ENCODE assay signal across 16 cellular contexts in genomic region chr12:53966070-53966384, GRCh38. TPM values are rescaled to one million over a fixed set of nuclear protein-coding genes. Genes with fewer than 3 reads are reported as not detected.
A peak's percentile ranks its signal among the peaks of the same experiment; 100 is the strongest.
DNase-seq lines count a peak whose midpoint lies in the region; ATAC-seq and TF ChIP-seq lines count a peak whose summit lies in the region.
"Had no signal": no experiment of that assay in that cellular context is flagged by ENCODE, and none has a peak within 500 bp of the region (broad histone marks: within the 10 kb centered on the region; RNA-seq: fewer than 3 reads in every experiment).

No MANE protein-coding gene starts in this region.

- no peak for TF ChIP-seq EP300 in SK-N-SH (IDR thresholded peaks at IDR 0.05; ENCODE audit: borderline replicate concordance in 1 of 2, low read depth in 1 of 2, low read length in 1 of 2)

- H3K9ac ChIP-seq in SK-N-SH (no peak overlapping the region), neuronal stem cell (ENCODE audit: low read depth, low read length, poor library complexity) (no peak overlapping the region)

- H3F3A ChIP-seq in SK-N-SH (replicated peaks; ENCODE audit: insufficient read depth), result no peaks in the 10 kb centered on the region

- H2BK12ac ChIP-seq in neuronal stem cell (ENCODE audit: low read length), result no peak overlapping the region

- H3K23ac ChIP-seq in neuronal stem cell (ENCODE audit: low read depth, low read length, poor library complexity), result no peak overlapping the region

- no peak for TF ChIP-seq POLR2A in lower leg skin (IDR thresholded peaks at IDR 0.05)

- WGBS in SK-N-SH (ENCODE audit: low lambda C conversion rate), result 15% methylated on average over 16 of the region's 16 CpGs
- 37 to 57% methylated on average over 16 of the region's 16 CpGs for whole genome bisulfite sequencing in lower leg skin, 2 donors
- WGBS in neuronal stem cell (ENCODE audit: extremely low coverage in 2 of 2, insufficient read length in 2 of 2, insufficient replicate concordance in 1 of 2), 2 donors, result no CpG with 5 or more reads among the region's 16 CpGs

- no peak overlapping the region for H2BK120ac ChIP-seq in neuronal stem cell (ENCODE audit: low read depth, low read length)

- no peak for TF ChIP-seq CTCF in SK-N-SH (IDR thresholded peaks at IDR 0.05)
- TF ChIP-seq CTCF in Panc1 (IDR thresholded peaks at IDR 0.05), result no peak
- TF ChIP-seq CTCF in lower leg skin (IDR thresholded peaks at IDR 0.05), result no peak

- no TSS peak for BruUV-seq in Panc1 (replicated peaks; lab: Mats Ljungman, UMichigan)

- no peak for DNase-seq in SK-N-SH
- no peak for DNase-seq in Panc1 (ENCODE audit: low read depth, low spot score)
- no peak for DNase-seq in lower leg skin (ENCODE audit: low spot score in 2 of 2)
- DNase-seq in stimulated activated effector memory CD8-positive, alpha-beta T cell treated with anti-CD3 and anti-CD28 coated beads, Interleukin-12 subunit alpha, Interleukin-12 subunit beta, amount 100 ng/mL, for 72 hours (ENCODE audit: low spot score in 2 of 2), result no peak
- DNase-seq in neuronal stem cell (ENCODE audit: low spot score), result no peak
- no peak for DNase-seq in MG63
- DNase-seq: activated B cell treated with CpG ODN at 0.5 μM for 24 hours, DMS153, NCI-H2081 treated with DMSO at 0.1 percent for 48 hours, sigmoid colon had no signal

- no peak overlapping the region for H3K14ac ChIP-seq in neuronal stem cell (ENCODE audit: low read length)

- H3K9me3 ChIP-seq in SK-N-SH (no peaks in the 10 kb centered on the region), Panc1 (ENCODE audit: control insufficient read depth, insufficient read depth, low read depth, low read length) (no peaks in the 10 kb centered on the region), neuronal stem cell (replicated peaks in 1 of 2; ENCODE audit: control insufficient read depth in 2 of 2, insufficient read depth in 1 of 2, low read depth in 1 of 2, low read length in 2 of 2) (peaks cover 0 to 5% of the 10 kb centered on the region in 2 donors), MG63 (no peaks in the 10 kb centered on the region)
- H3K9me3 ChIP-seq: ascending aorta, sigmoid colon, thoracic aorta had no signal

- H3K4me3 Mint-ChIP-seq in stimulated activated effector memory CD8-positive, alpha-beta T cell treated with anti-CD3 and anti-CD28 coated beads, Interleukin-12 subunit alpha, Interleukin-12 subunit beta, amount 100 ng/mL, for 72 hours, result peak overlapping the region; percentile 27
- H3K4me3 Mint-ChIP-seq: dendritic cell treated with granulocyte-macrophage colony-stimulating factor and Interleukin-4, amounts not matched to agents 40 ng/mL and 50 ng/mL, for 4 days had no signal

- H3K79me2 ChIP-seq in SK-N-SH (ENCODE audit: insufficient read depth), result no peaks in the 10 kb centered on the region

- CTCF ChIA-PET in SK-N-SH (lab: Yijun Ruan, JAX) (interaction anchor here (0.7 to 12.7 kb wide), 6 partner anchors 10 to 434 kb away, joined by 3 to 134 read pairs (median 4); partner anchors contain the start of gene HOXC10), Panc1 (lab: Charles Lee) (no interaction called here)

- H3K9me3 Mint-ChIP-seq in stimulated activated effector memory CD8-positive, alpha-beta T cell treated with anti-CD3 and anti-CD28 coated beads, Interleukin-12 subunit alpha, Interleukin-12 subunit beta, amount 100 ng/mL, for 72 hours, result no peaks in the 10 kb centered on the region

- H4K8ac ChIP-seq in neuronal stem cell (ENCODE audit: low read depth, low read length), result no peak overlapping the region

- H3K27ac Mint-ChIP-seq in stimulated activated effector memory CD8-positive, alpha-beta T cell treated with anti-CD3 and anti-CD28 coated beads, Interleukin-12 subunit alpha, Interleukin-12 subunit beta, amount 100 ng/mL, for 72 hours, result no peak overlapping the region
- H3K27ac Mint-ChIP-seq: dendritic cell treated with granulocyte-macrophage colony-stimulating factor and Interleukin-4, amounts not matched to agents 40 ng/mL and 50 ng/mL, for 4 days had no signal

- H3K18ac ChIP-seq in neuronal stem cell (ENCODE audit: low read length), result no peak overlapping the region

- POLR2A ChIA-PET in SK-N-SH (lab: Yijun Ruan, JAX), result no interaction called here
- POLR2A ChIA-PET in Panc1 (lab: Charles Lee), result interaction anchor here (0.6 to 1.1 kb wide), 2 partner anchors 14 to 349 kb away, joined by 5 to 7 read pairs; no protein-coding TSS in a partner anchor

- H3K4me1 ChIP-seq in SK-N-SH (ENCODE audit: control insufficient read depth in 1 of 2, insufficient read depth in 2 of 2, low read depth in 1 of 2, low read length in 1 of 2) (no peaks in the 10 kb centered on the region; a peak in 1 of 4 replicates), Panc1 (ENCODE audit: control insufficient read depth, insufficient read depth, low read length) (peaks cover 84% of the 10 kb centered on the region), neuronal stem cell (ENCODE audit: control insufficient read depth in 2 of 2, insufficient read depth in 1 of 2, low read depth in 1 of 2, low read length in 2 of 2) (no peaks in the 10 kb centered on the region)

- intact Hi-C loops in Panc1 (cut with micrococcal nuclease; ENCODE audit: unreplicated experiment) (no loop called here), lower leg skin (cut with DNase I; ENCODE audit: low total_unique reads) (no loop called here)

- H2BK15ac ChIP-seq in neuronal stem cell (ENCODE audit: low read length), result no peak overlapping the region

- H3K27me3 ChIP-seq in SK-N-SH (ENCODE audit: insufficient read depth), result peaks cover 100% of the 10 kb centered on the region
- no peaks in the 10 kb centered on the region for H3K27me3 ChIP-seq in Panc1 (ENCODE audit: control insufficient read depth, insufficient read depth, low read length)
- peaks cover 63 to 100% (median 99%) of the 10 kb centered on the region in 3 experiments for H3K27me3 ChIP-seq in neuronal stem cell (ENCODE audit: control insufficient read depth in 3 of 3, insufficient read depth in 3 of 3, low read depth in 1 of 3, low read length in 3 of 3)
- no peaks in the 10 kb centered on the region for H3K27me3 ChIP-seq in MG63

- H3K4me3 ChIP-seq in SK-N-SH (ENCODE audit: low read depth in 2 of 2, low read length in 1 of 2), result no peak overlapping the region
- H3K4me3 ChIP-seq in Panc1 (ENCODE audit: low read depth in 2 of 2, low read length in 2 of 2), result no peak overlapping the region
- H3K4me3 ChIP-seq in lower leg skin (ENCODE audit: low read depth, poor library complexity, severe bottlenecking), result peak overlapping the region; percentile 7
- H3K4me3 ChIP-seq in neuronal stem cell (ENCODE audit: low read length in 2 of 2), result no peak overlapping the region
- H3K4me3 ChIP-seq in MG63, result no peak overlapping the region
- H3K4me3 ChIP-seq: ascending aorta, sigmoid colon, thoracic aorta had no signal

- no peak overlapping the region for H2AK5ac ChIP-seq in neuronal stem cell (ENCODE audit: low read depth, low read length)

- peaks cover 6% of the 10 kb centered on the region for H3K36me3 Mint-ChIP-seq in stimulated activated effector memory CD8-positive, alpha-beta T cell treated with anti-CD3 and anti-CD28 coated beads, Interleukin-12 subunit alpha, Interleukin-12 subunit beta, amount 100 ng/mL, for 72 hours

- TF ChIP-seq RAD21 in SK-N-SH (IDR thresholded peaks at IDR 0.05; ENCODE audit: low read length), result no peak

- no peaks in the 10 kb centered on the region for H3K79me1 ChIP-seq in neuronal stem cell (ENCODE audit: low read depth, low read length)

- ATAC-seq in SK-N-SH treated with all-trans-retinoic acid at 6 μM for 48 hours (no peak), Panc1 (no peak), GM18870 (IDR thresholded peaks at IDR 0.05; ENCODE audit: unreplicated experiment) (no peak)
- ATAC-seq in stimulated activated effector memory CD8-positive, alpha-beta T cell treated with anti-CD3 and anti-CD28 coated beads, Interleukin-12 subunit alpha, Interleukin-12 subunit beta, amount 100 ng/mL, for 72 hours, result no peak

- no peak overlapping the region for H2BK5ac ChIP-seq in neuronal stem cell (ENCODE audit: low read length)

- in situ Hi-C loops in Panc1 (cut with HindIII; ENCODE audit: low pct_unique_long_range_greater_than_20kb, low sequenced_read_pairs), result no loop called here

- H3K4me2 ChIP-seq in SK-N-SH (peak overlapping the region; percentile 47; the same call in 1 of the 2 replicates), neuronal stem cell (ENCODE audit: insufficient read depth, low read length, poor library complexity, severe bottlenecking) (no peak overlapping the region)

- H3K36me3 ChIP-seq in SK-N-SH (replicated peaks in 1 of 2; ENCODE audit: control insufficient read depth in 1 of 2, insufficient read depth in 2 of 2, low read length in 1 of 2) (no peaks in the 10 kb centered on the region), Panc1 (ENCODE audit: control insufficient read depth, insufficient read depth, low read length) (peaks cover 4% of the 10 kb centered on the region; the same call in 1 of the 2 replicates), neuronal stem cell (replicated peaks in 1 of 2; ENCODE audit: control insufficient read depth in 2 of 2, insufficient read depth in 2 of 2, low read length in 2 of 2) (no peaks in the 10 kb centered on the region), MG63 (no peaks in the 10 kb centered on the region)
- H3K36me3 ChIP-seq: ascending aorta, sigmoid colon, thoracic aorta had no signal

- no peak overlapping the region for H3K27ac ChIP-seq in SK-N-SH (ENCODE audit: low read depth in 2 of 2, low read length in 1 of 2)
- peak overlapping the region; percentile 100 for H3K27ac ChIP-seq in Panc1 (ENCODE audit: low read length)
- H3K27ac ChIP-seq in neuronal stem cell (replicated peaks; ENCODE audit: low read length), result no peak overlapping the region
- H3K27ac ChIP-seq: 22Rv1, ascending aorta, sigmoid colon, thoracic aorta had no signal

- H4K20me1 ChIP-seq in SK-N-SH (ENCODE audit: insufficient read depth), result peaks cover 12% of the 10 kb centered on the region; the same call in 1 of the 2 replicates

- H3K9me2 ChIP-seq in SK-N-SH, result no peaks in the 10 kb centered on the region

- no peak overlapping the region for H2AFZ ChIP-seq in SK-N-SH (ENCODE audit: low read depth)
- H2AFZ ChIP-seq in neuronal stem cell (ENCODE audit: low read length), result no peak overlapping the region

- H4K91ac ChIP-seq in neuronal stem cell (ENCODE audit: low read depth, low read length, poor library complexity), result no peak overlapping the region

- H3K4ac ChIP-seq in neuronal stem cell (ENCODE audit: low read length), result no peak overlapping the region

- H3K4me1 Mint-ChIP-seq in stimulated activated effector memory CD8-positive, alpha-beta T cell treated with anti-CD3 and anti-CD28 coated beads, Interleukin-12 subunit alpha, Interleukin-12 subunit beta, amount 100 ng/mL, for 72 hours, result peaks cover 35% of the 10 kb centered on the region

RNA-seq across cellular contexts. Expression of gene HOXC11, which starts 6.9 kb away (rescaled TPM):
- not detected in 2 replicates for polyA plus RNA-seq in SK-N-SH (2012; rRNA removed)
- polyA plus RNA-seq in SK-N-SH (2012; cell fraction: cytosol; rRNA removed), result not detected in 2 replicates
- polyA plus RNA-seq in SK-N-SH (2012; cell fraction: nucleus; rRNA removed), result not detected in 2 replicates
- total RNA-seq in Panc1 (2021; ENCODE audit: unreplicated experiment) (17.0 TPM), lower leg skin (10 to 100 TPM in 1 of 4 donors, 1 to 10 TPM in 3; 4.9 to 10.7 (median 6.2) TPM)
- 19.6 TPM for polyA plus RNA-seq in Panc1 (2012; ENCODE audit: insufficient read length)
- polyA plus RNA-seq in neuronal stem cell (2013, experiment 1 of 2), result not detected
- not detected for polyA plus RNA-seq in neuronal stem cell (2013, experiment 2 of 2)
- total RNA-seq in MG63 (2014; rRNA removed; shearing (Covaris generic); ENCODE audit: low replicate concordance), result 0.30 and 1.3 TPM in 2 replicates
- total RNA-seq: activated B cell treated with CpG ODN at 0.5 μM for 24 hours, sigmoid colon, thoracic aorta had no signal
- polyA plus RNA-seq: sigmoid colon had no signal

RNA-seq across cellular contexts. Expression of gene HOTAIR, which starts 8.7 kb away (rescaled TPM):
- not detected in 2 replicates for polyA plus RNA-seq in SK-N-SH (2012; rRNA removed)
- polyA plus RNA-seq in SK-N-SH (2012; cell fraction: cytosol; rRNA removed), result 0.01 TPM in 2 replicates
- not detected in 2 replicates for polyA plus RNA-seq in SK-N-SH (2012; cell fraction: nucleus; rRNA removed)
- total RNA-seq in Panc1 (2021; ENCODE audit: unreplicated experiment) (31.7 TPM), lower leg skin (10 to 100 TPM in 2 of 4 donors, 1 to 10 TPM in 2; 4.9 to 14.9 (median 9.7) TPM)
- polyA plus RNA-seq in Panc1 (2012; ENCODE audit: insufficient read length), result 25.6 TPM
- polyA plus RNA-seq in neuronal stem cell (2013, experiment 1 of 2), result not detected
- polyA plus RNA-seq in neuronal stem cell (2013, experiment 2 of 2), result not detected
- total RNA-seq in MG63 (2014; rRNA removed; shearing (Covaris generic); ENCODE audit: low replicate concordance), result 4.2 and 4.5 TPM in 2 replicates
- total RNA-seq: activated B cell treated with CpG ODN at 0.5 μM for 24 hours, ascending aorta, sigmoid colon, thoracic aorta had no signal
- polyA plus RNA-seq: sigmoid colon had no signal

RNA-seq across cellular contexts. Expression of gene HOXC12, which starts 11.3 kb away (rescaled TPM):
- not detected in 2 replicates for polyA plus RNA-seq in SK-N-SH (2012; rRNA removed)
- not detected in 2 replicates for polyA plus RNA-seq in SK-N-SH (2012; cell fraction: cytosol; rRNA removed)
- polyA plus RNA-seq in SK-N-SH (2012; cell fraction: nucleus; rRNA removed), result not detected in 2 replicates
- total RNA-seq in Panc1 (2021; ENCODE audit: unreplicated experiment), result 5.1 TPM
- polyA plus RNA-seq in Panc1 (2012; ENCODE audit: insufficient read length), result 15.1 TPM
- total RNA-seq in lower leg skin, result 10 to 100 TPM in 1 of 4 donors, 1 to 10 TPM in 3; 4.4 to 13.6 (median 6.5) TPM
- not detected for polyA plus RNA-seq in neuronal stem cell (2013, experiment 1 of 2)
- polyA plus RNA-seq in neuronal stem cell (2013, experiment 2 of 2), result not detected
- 1.5 and 1.9 TPM in 2 replicates for total RNA-seq in MG63 (2014; rRNA removed; shearing (Covaris generic); ENCODE audit: low replicate concordance)
- total RNA-seq: activated B cell treated with CpG ODN at 0.5 μM for 24 hours, ascending aorta, sigmoid colon, thoracic aorta had no signal
- polyA plus RNA-seq: sigmoid colon had no signal

RNA-seq across cellular contexts. Expression of gene HOXC10, which starts 18.9 kb away (rescaled TPM):
- 0.03 and 0.08 TPM in 2 replicates for polyA plus RNA-seq in SK-N-SH (2012; rRNA removed)
- polyA plus RNA-seq in SK-N-SH (2012; cell fraction: cytosol; rRNA removed), result 0.04 TPM in 2 replicates
- polyA plus RNA-seq in SK-N-SH (2012; cell fraction: nucleus; rRNA removed), result not detected in 2 replicates
- 154 TPM for total RNA-seq in Panc1 (2021; ENCODE audit: unreplicated experiment)
- polyA plus RNA-seq in Panc1 (2012; ENCODE audit: insufficient read length), result 178 TPM
- 10 to 100 TPM; 14.2 to 35.9 (median 23.4) TPM for total RNA-seq in lower leg skin
- polyA plus RNA-seq in neuronal stem cell (2013, experiment 1 of 2), result not detected
- not detected for polyA plus RNA-seq in neuronal stem cell (2013, experiment 2 of 2)
- 19.8 and 27.4 TPM in 2 replicates for total RNA-seq in MG63 (2014; rRNA removed; shearing (Covaris generic); ENCODE audit: low replicate concordance)
- total RNA-seq: activated B cell treated with CpG ODN at 0.5 μM for 24 hours, ascending aorta, sigmoid colon, thoracic aorta had no signal
- polyA plus RNA-seq: sigmoid colon had no signal

RNA-seq across cellular contexts. Expression of gene HOXC13, which starts 27.4 kb away (rescaled TPM):
- polyA plus RNA-seq in SK-N-SH (2012; rRNA removed), result not detected in 2 replicates
- polyA plus RNA-seq in SK-N-SH (2012; cell fraction: cytosol; rRNA removed), result not detected in 2 replicates
- not detected in 2 replicates for polyA plus RNA-seq in SK-N-SH (2012; cell fraction: nucleus; rRNA removed)
- total RNA-seq in Panc1 (2021; ENCODE audit: unreplicated experiment), result 93.5 TPM
- polyA plus RNA-seq in Panc1 (2012; ENCODE audit: insufficient read length), result 125 TPM
- total RNA-seq in lower leg skin, result 10 to 100 TPM in 2 of 4 donors, 1 to 10 TPM in 2; 9.8 to 14.9 (median 11.2) TPM
- not detected for polyA plus RNA-seq in neuronal stem cell (2013, experiment 1 of 2)
- polyA plus RNA-seq in neuronal stem cell (2013, experiment 2 of 2), result 0.01 TPM
- 1.7 and 5.1 TPM in 2 replicates for total RNA-seq in MG63 (2014; rRNA removed; shearing (Covaris generic); ENCODE audit: low replicate concordance)
- total RNA-seq: activated B cell treated with CpG ODN at 0.5 μM for 24 hours, ascending aorta, sigmoid colon, thoracic aorta had no signal
